Comparison of ENCODE assay signal across 1 cellular context in the genomic region with DNA sequence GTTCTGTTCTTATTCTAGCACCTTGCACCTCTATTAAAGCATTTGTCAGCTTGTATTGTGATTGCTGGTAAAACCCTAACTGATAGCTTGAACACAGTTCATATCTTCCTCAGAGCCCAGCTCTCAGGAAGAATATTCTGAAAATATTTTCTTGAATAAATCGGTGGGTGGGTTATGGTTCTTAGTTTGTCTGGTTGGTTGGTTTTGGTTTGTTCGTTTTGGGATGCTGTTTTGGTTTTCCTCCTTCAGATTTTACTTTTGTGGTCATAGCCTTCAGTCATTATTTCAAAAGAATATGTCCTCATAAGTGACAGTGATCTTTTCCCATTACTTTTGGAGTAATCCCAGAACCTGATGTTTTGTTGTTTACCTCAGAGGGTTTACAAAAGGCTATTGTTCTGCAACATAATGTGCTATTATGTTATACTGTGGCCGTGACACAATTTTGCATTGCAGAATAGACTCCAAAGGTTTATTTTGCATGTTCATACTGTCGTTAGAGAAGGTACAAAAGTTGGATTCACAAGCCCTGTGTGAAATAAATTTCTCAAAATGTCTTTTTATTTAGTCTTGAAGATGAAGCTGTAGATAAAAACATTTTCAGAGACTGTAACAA.
A peak's percentile ranks its signal among the peaks of the same experiment; 100 is the strongest.
TF ChIP-seq lines count a peak whose summit lies in the region.

No MANE protein-coding gene starts in this region.

TF ChIP-seq in K562, 482 proteins besides CTCF, POLR2A, EP300 and RAD21 (continued from another document):
- peak; percentile 37 for TF ChIP-seq POLR2B (IDR thresholded peaks at IDR 0.05; ENCODE audit: low read depth, partially characterized antibody)
- no peak for TF ChIP-seq ZNF274 (IDR thresholded peaks at IDR 0.05; ENCODE audit: borderline replicate concordance, low read depth, low read length)
- TF ChIP-seq TCF3 (CRISPR knock-in tag; IDR thresholded peaks at IDR 0.05), result no peak
- no peak for TF ChIP-seq RBM17 (IDR thresholded peaks at IDR 0.05; ENCODE audit: borderline replicate concordance, low read depth, low read length)
- TF ChIP-seq, protein P1, sequence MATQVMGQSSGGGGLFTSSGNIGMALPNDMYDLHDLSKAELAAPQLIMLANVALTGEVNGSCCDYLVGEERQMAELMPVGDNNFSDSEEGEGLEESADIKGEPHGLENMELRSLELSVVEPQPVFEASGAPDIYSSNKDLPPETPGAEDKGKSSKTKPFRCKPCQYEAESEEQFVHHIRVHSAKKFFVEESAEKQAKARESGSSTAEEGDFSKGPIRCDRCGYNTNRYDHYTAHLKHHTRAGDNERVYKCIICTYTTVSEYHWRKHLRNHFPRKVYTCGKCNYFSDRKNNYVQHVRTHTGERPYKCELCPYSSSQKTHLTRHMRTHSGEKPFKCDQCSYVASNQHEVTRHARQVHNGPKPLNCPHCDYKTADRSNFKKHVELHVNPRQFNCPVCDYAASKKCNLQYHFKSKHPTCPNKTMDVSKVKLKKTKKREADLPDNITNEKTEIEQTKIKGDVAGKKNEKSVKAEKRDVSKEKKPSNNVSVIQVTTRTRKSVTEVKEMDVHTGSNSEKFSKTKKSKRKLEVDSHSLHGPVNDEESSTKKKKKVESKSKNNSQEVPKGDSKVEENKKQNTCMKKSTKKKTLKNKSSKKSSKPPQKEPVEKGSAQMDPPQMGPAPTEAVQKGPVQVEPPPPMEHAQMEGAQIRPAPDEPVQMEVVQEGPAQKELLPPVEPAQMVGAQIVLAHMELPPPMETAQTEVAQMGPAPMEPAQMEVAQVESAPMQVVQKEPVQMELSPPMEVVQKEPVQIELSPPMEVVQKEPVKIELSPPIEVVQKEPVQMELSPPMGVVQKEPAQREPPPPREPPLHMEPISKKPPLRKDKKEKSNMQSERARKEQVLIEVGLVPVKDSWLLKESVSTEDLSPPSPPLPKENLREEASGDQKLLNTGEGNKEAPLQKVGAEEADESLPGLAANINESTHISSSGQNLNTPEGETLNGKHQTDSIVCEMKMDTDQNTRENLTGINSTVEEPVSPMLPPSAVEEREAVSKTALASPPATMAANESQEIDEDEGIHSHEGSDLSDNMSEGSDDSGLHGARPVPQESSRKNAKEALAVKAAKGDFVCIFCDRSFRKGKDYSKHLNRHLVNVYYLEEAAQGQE (CRISPR knock-in tag; IDR thresholded peaks at IDR 0.05; ENCODE audit: low read depth), result no peak
- TF ChIP-seq, protein P2, sequence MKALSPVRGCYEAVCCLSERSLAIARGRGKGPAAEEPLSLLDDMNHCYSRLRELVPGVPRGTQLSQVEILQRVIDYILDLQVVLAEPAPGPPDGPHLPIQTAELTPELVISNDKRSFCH (CRISPR knock-in tag; IDR thresholded peaks at IDR 0.05), result no peak
- TF ChIP-seq, protein P2 (tag; IDR thresholded peaks at IDR 0.05), result no peak
- no peak for TF ChIP-seq NCOA6 (IDR thresholded peaks at IDR 0.05)
- 0 out of 2 replicates have a peak, but pooled peaks have one; percentile 13 for TF ChIP-seq SOX6 (IDR thresholded peaks at IDR 0.05)
- no peak for TF ChIP-seq TEAD2 (tag; IDR thresholded peaks at IDR 0.05)
- no peak for TF ChIP-seq HOXB6 (CRISPR knock-in tag; IDR thresholded peaks at IDR 0.05; ENCODE audit: borderline replicate concordance)
- peak; percentile 11; the same call in 1 of the 2 replicates for TF ChIP-seq TAF7 (tag; IDR thresholded peaks at IDR 0.05)
- no peak for TF ChIP-seq ZFP91 (CRISPR knock-in tag; IDR thresholded peaks at IDR 0.05)
- TF ChIP-seq ZNF507 (tag; conservative IDR thresholded peaks at IDR 0.05), result no peak
- TF ChIP-seq SAFB2 (IDR thresholded peaks at IDR 0.05; ENCODE audit: borderline replicate concordance, low read depth, low read length, severe bottlenecking), result no peak
- no peak for TF ChIP-seq KDM4B (IDR thresholded peaks at IDR 0.05; ENCODE audit: borderline replicate concordance in 2 of 2, low read depth in 1 of 2)
TF ChIP-seq in K562: peak in this region for 8.
